16 cellular contexts compared by ENCODE assay signal in genomic region chrX:15663439-15663838, GRCh38. TPM values are rescaled to one million over a fixed set of nuclear protein-coding genes. Genes with fewer than 3 reads are reported as not detected.
DNase-seq lines count a peak whose midpoint lies in the region; ATAC-seq, FAIRE-seq and TF ChIP-seq lines count a peak whose summit lies in the region.
"Had no signal": no experiment of that assay in that cellular context is flagged by ENCODE, and none has a peak within 500 bp of the region (broad histone marks: within the 10 kb centered on the region; RNA-seq: fewer than 3 reads in every experiment).

No MANE protein-coding gene starts in this region.

- H4K20me1 ChIP-seq in mammary epithelial cell (ENCODE audit: insufficient read depth, low read length) (no peaks in the 10 kb centered on the region), smooth muscle cell (ENCODE audit: low read depth) (no peaks in the 10 kb centered on the region)

- H2AFZ ChIP-seq in mammary epithelial cell (ENCODE audit: low read depth, low read length) (no peak overlapping the region), smooth muscle cell (ENCODE audit: low read depth) (no peak overlapping the region)

- ATAC-seq in foreskin keratinocyte (peak; percentile 48), HG02759 (IDR thresholded peaks at IDR 0.05; ENCODE audit: unreplicated experiment) (no peak)
- ATAC-seq in CD8-positive, alpha-beta T cell = no peak

- H3K9me3 ChIP-seq in mammary epithelial cell (replicated peaks; ENCODE audit: insufficient read depth, low read length) = no peaks in the 10 kb centered on the region
- no peaks in the 10 kb centered on the region for H3K9me3 ChIP-seq in breast epithelium
- H3K9me3 ChIP-seq in smooth muscle cell (replicated peaks; ENCODE audit: low read depth) = no peaks in the 10 kb centered on the region
- no peaks in the 10 kb centered on the region for H3K9me3 ChIP-seq in CD8-positive, alpha-beta T cell (ENCODE audit: low read length)
- H3K9me3 ChIP-seq: BLaER1 had no signal

- no peaks in the 10 kb centered on the region for H3K4me1 Mint-ChIP-seq in CD8-positive, alpha-beta T cell (ENCODE audit: low read depth)

- H3F3A ChIP-seq in smooth muscle cell (ENCODE audit: low read depth) = no peaks in the 10 kb centered on the region

- H3K4me3 Mint-ChIP-seq in CD8-positive, alpha-beta T cell = no peak overlapping the region
- H3K4me3 Mint-ChIP-seq: H9 had no signal

- no peaks in the 10 kb centered on the region for H3K79me2 ChIP-seq in mammary epithelial cell (ENCODE audit: insufficient read depth, low read length)
- no peaks in the 10 kb centered on the region for H3K79me2 ChIP-seq in smooth muscle cell (ENCODE audit: low read depth)

- peak overlapping the region in 1 of 3 experiments; percentile 40 for H3K4me3 ChIP-seq in mammary epithelial cell (replicated peaks in 1 of 3; ENCODE audit: insufficient read depth in 1 of 3, low read depth in 2 of 3, low read length in 3 of 3)
- no peak overlapping the region for H3K4me3 ChIP-seq in breast epithelium
- no peak overlapping the region for H3K4me3 ChIP-seq in bronchial epithelial cell (ENCODE audit: low read depth, low read length)
- H3K4me3 ChIP-seq in smooth muscle cell = no peak overlapping the region
- H3K4me3 ChIP-seq in CD8-positive, alpha-beta T cell (ENCODE audit: low read depth, low read length) = no peak overlapping the region
- H3K4me3 ChIP-seq: BLaER1 had no signal

- TF ChIP-seq POLR2A in breast epithelium (IDR thresholded peaks at IDR 0.05) = no peak

- H3K27ac Mint-ChIP-seq in CD8-positive, alpha-beta T cell = no peak overlapping the region
- H3K27ac Mint-ChIP-seq: H9 had no signal

- intact Hi-C loops in mammary epithelial cell (cut with micrococcal nuclease) = loop anchor here (5.0 kb wide), 1 partner anchor 186 kb away; no protein-coding TSS in a partner anchor
- intact Hi-C loops in breast epithelium (cut with DNase I; ENCODE audit: low total_unique reads) = no loop called here
- intact Hi-C loops in CD8-positive, alpha-beta T cell (cut with DNase I, micrococcal nuclease) = no loop called here

- WGBS in mammary epithelial cell (ENCODE audit: low coverage, missing lambda C conversion rate) = 8% methylated on average over 1 of the region's 1 CpG
- 72% methylated on average over 1 of the region's 1 CpG for WGBS in smooth muscle cell (ENCODE audit: low lambda C conversion rate)

- CTCF ChIA-PET in mammary epithelial cell (lab: Charles Lee; ENCODE audit: low non-redundant PET) = no interaction called here
- CTCF ChIA-PET in CD8-positive, alpha-beta T cell (lab: Charles Lee) = no interaction called here

- BruUV-seq in mammary epithelial cell (replicated peaks; lab: Mats Ljungman, UMichigan) = no TSS peak

- peak overlapping the region; percentile 94 for H3K27ac ChIP-seq in mammary epithelial cell (ENCODE audit: insufficient read depth, low read depth, low read length)
- H3K27ac ChIP-seq in breast epithelium = no peak overlapping the region
- H3K27ac ChIP-seq in foreskin keratinocyte = peak overlapping the region; percentile 94
- peak overlapping the region; percentile 66 for H3K27ac ChIP-seq in smooth muscle cell (ENCODE audit: low read depth)
- H3K27ac ChIP-seq in CD8-positive, alpha-beta T cell (ENCODE audit: low read depth, low read length) = no peak overlapping the region
- H3K27ac ChIP-seq: 22Rv1, BLaER1 had no signal

- peaks cover 34% of the 10 kb centered on the region for H3K4me1 ChIP-seq in mammary epithelial cell (ENCODE audit: insufficient read depth, low read length)
- no peaks in the 10 kb centered on the region for H3K4me1 ChIP-seq in breast epithelium
- peaks cover 13% of the 10 kb centered on the region for H3K4me1 ChIP-seq in foreskin keratinocyte
- H3K4me1 ChIP-seq in smooth muscle cell (ENCODE audit: low read depth) = no peaks in the 10 kb centered on the region
- no peaks in the 10 kb centered on the region for H3K4me1 ChIP-seq in CD8-positive, alpha-beta T cell (ENCODE audit: insufficient read depth, low read length)
- H3K4me1 ChIP-seq: BLaER1 had no signal

- peaks cover 22% of the 10 kb centered on the region for H3K27me3 Mint-ChIP-seq in CD8-positive, alpha-beta T cell (ENCODE audit: low read depth)

- H3K27me3 ChIP-seq in mammary epithelial cell (ENCODE audit: insufficient read depth, low read length) (no peaks in the 10 kb centered on the region), breast epithelium (peaks cover 0 to 60% of the 10 kb centered on the region in 2 donors), bronchial epithelial cell (ENCODE audit: control insufficient read depth, insufficient read depth, low read length) (no peaks in the 10 kb centered on the region), foreskin keratinocyte (no peaks in the 10 kb centered on the region), smooth muscle cell (ENCODE audit: low read depth) (no peaks in the 10 kb centered on the region)
- no peaks in the 10 kb centered on the region for H3K27me3 ChIP-seq in CD8-positive, alpha-beta T cell (ENCODE audit: insufficient read depth, low read length)

- no peak for FAIRE-seq in bronchial epithelial cell (lab: Jason Lieb, UNC)
- FAIRE-seq: GM18507 had no signal

- H3K4me2 ChIP-seq in mammary epithelial cell (ENCODE audit: insufficient read depth, low read depth, low read length) (peak overlapping the region; percentile 79), smooth muscle cell (no peak overlapping the region)
- H3K4me2 ChIP-seq: BLaER1 had no signal

- no peaks in the 10 kb centered on the region for H3K36me3 Mint-ChIP-seq in CD8-positive, alpha-beta T cell

- dilution Hi-C loops in mammary epithelial cell (cut with HindIII; ENCODE audit: low sequenced_read_pairs) = no loop called here

- peak; percentile 79 for DNase-seq in mammary epithelial cell
- no peak for DNase-seq in breast epithelium (ENCODE audit: low spot score in 2 of 2)
- peak; percentile 83 for DNase-seq in bronchial epithelial cell (ENCODE audit: low read depth)
- DNase-seq in foreskin keratinocyte = peak; percentile 30 to 45
- DNase-seq in smooth muscle cell (lab: John Stamatoyannopoulos, UW; ENCODE audit: unreplicated experiment) = no peak
- DNase-seq in CD8-positive, alpha-beta T cell = no peak
- no peak for DNase-seq in germinal center (ENCODE audit: low spot score)
- DNase-seq: AML-193, DMS53, GOT3, H9, IMR-90 had no signal

- POLR2A ChIA-PET in CD8-positive, alpha-beta T cell (lab: Charles Lee) = no interaction called here

- H3K9me3 Mint-ChIP-seq in CD8-positive, alpha-beta T cell = no peaks in the 10 kb centered on the region
- H3K9me3 Mint-ChIP-seq: H9 had no signal

- in situ Hi-C loops in mammary epithelial cell (cut with MboI; ENCODE audit: low sequenced_read_pairs in 2 of 2) = loop anchor here (10.0 to 25.0 kb wide), 2 partner anchors 176 to 189 kb away; partner anchors contain the start of gene PIR (in 1 of the 2)

- peak overlapping the region; percentile 68 for H3K9ac ChIP-seq in mammary epithelial cell (ENCODE audit: insufficient read depth, low read length)
- H3K9ac ChIP-seq in smooth muscle cell (ENCODE audit: low read depth) = no peak overlapping the region
- H3K9ac ChIP-seq: BLaER1 had no signal

- H3K36me3 ChIP-seq in mammary epithelial cell (ENCODE audit: insufficient read depth, low read length) = no peaks in the 10 kb centered on the region
- no peaks in the 10 kb centered on the region for H3K36me3 ChIP-seq in breast epithelium
- H3K36me3 ChIP-seq in bronchial epithelial cell (ENCODE audit: control insufficient read depth, insufficient read depth, low read length) = no peaks in the 10 kb centered on the region
- no peaks in the 10 kb centered on the region for H3K36me3 ChIP-seq in smooth muscle cell (ENCODE audit: low read depth)
- H3K36me3 ChIP-seq in CD8-positive, alpha-beta T cell (ENCODE audit: insufficient read depth, low read length) = no peaks in the 10 kb centered on the region
- H3K36me3 ChIP-seq: BLaER1 had no signal

- no peak for TF ChIP-seq CTCF in mammary epithelial cell (conservative IDR thresholded peaks at IDR 0.05 in 1 of 2, IDR thresholded peaks at IDR 0.05 in 1 of 2; ENCODE audit: extremely low read depth in 1 of 2, insufficient read depth in 1 of 2, low read depth in 1 of 2, low read length in 2 of 2)
- no peak for TF ChIP-seq CTCF in breast epithelium (IDR thresholded peaks at IDR 0.05)
- TF ChIP-seq CTCF in bronchial epithelial cell (IDR thresholded peaks at IDR 0.05; ENCODE audit: insufficient read depth, low read length, severe bottlenecking) = no peak
- no peak for TF ChIP-seq CTCF in foreskin keratinocyte (conservative IDR thresholded peaks at IDR 0.05)
- no peak for TF ChIP-seq CTCF in smooth muscle cell (IDR thresholded peaks at IDR 0.05; ENCODE audit: borderline replicate concordance, insufficient read depth, poor library complexity, severe bottlenecking)
- no peak for TF ChIP-seq CTCF in CD8-positive, alpha-beta T cell (IDR thresholded peaks at IDR 0.05)

RNA-seq across cellular contexts. Expression of gene CLTRN, which starts 1.2 kb away (rescaled TPM):
- total RNA-seq in mammary epithelial cell (1 to 10 TPM; 2.0 to 2.2 TPM), breast epithelium (under 1 TPM in 2 of 3 donors, not detected in 1; 0.59 to 0.98 TPM), bronchial epithelial cell (0.53 and 1.2 TPM in 2 replicates), foreskin keratinocyte (0.32 and 0.37 TPM in 2 replicates), smooth muscle cell (1.1 and 3.1 TPM in 2 replicates)
- polyA plus RNA-seq in mammary epithelial cell (1.4 TPM), foreskin keratinocyte (0.32 and 0.50 TPM in 2 replicates), smooth muscle cell (1.9 and 2.4 TPM in 2 replicates)
- polyA minus RNA-seq in mammary epithelial cell = not detected
- under 1 TPM in 1 of 2 experiments, not detected in 1; 0.22 TPM for total RNA-seq in CD8-positive, alpha-beta T cell

Comparison
In these comparisons a context has a peak if more than half of its experiments do, and no peak if none do; other contexts are left out.
1. DNase-seq: peak in mammary epithelial cell (single experiment), bronchial epithelial cell (single experiment) and foreskin keratinocyte (2 of 2); none in breast epithelium (0 of 2), smooth muscle cell (single experiment), CD8-positive, alpha-beta T cell (0 of 7) and germinal center (single experiment).
2. H3K27ac ChIP-seq: peak in mammary epithelial cell (single experiment), foreskin keratinocyte (single experiment) and smooth muscle cell (single experiment); none in breast epithelium (0 of 2) and CD8-positive, alpha-beta T cell (single experiment).